In genomic region chr6:155312950-155313349, GRCh38 we compare ENCODE assay signal across 12 cellular contexts. TPM values are rescaled to one million over a fixed set of nuclear protein-coding genes. Genes with fewer than 3 reads are reported as not detected.
DNase-seq lines count a peak whose midpoint lies in the region; ATAC-seq, FAIRE-seq and TF ChIP-seq lines count a peak whose summit lies in the region.
"Not testable (repeated sequence)": the region's sequence is repeated elsewhere in the genome, so short reads cannot be mapped to it uniquely, and the experiment has no call there.
"Had no signal": no experiment of that assay in that cellular context is flagged by ENCODE, and none has a peak within 500 bp of the region (broad histone marks: within the 10 kb centered on the region; RNA-seq: fewer than 3 reads in every experiment).

No MANE protein-coding gene starts in this region.

- not testable (repeated sequence) for TF ChIP-seq RAD21 in K562 (CRISPR knock-in tag; conservative IDR thresholded peaks at IDR 0.05 in 1 of 2, IDR thresholded peaks at IDR 0.05 in 1 of 2)

- H3K4me1 Mint-ChIP-seq in activated CD8-positive, alpha-beta T cell treated with anti-CD3 and anti-CD28 coated beads, Interleukin-2, amount 10 ng/mL, durations not matched to agents 7 days and 5 days (ENCODE audit: low read depth), result peaks cover 36% of the 10 kb centered on the region
- peaks cover 21 to 28% (median 24%) of the 10 kb centered on the region in 3 donors for H3K4me1 Mint-ChIP-seq in naive B cell
- H3K4me1 Mint-ChIP-seq in stimulated activated effector memory CD8-positive, alpha-beta T cell treated with anti-CD3 and anti-CD28 coated beads, Interleukin-12 subunit alpha, Interleukin-12 subunit beta, amount 100 ng/mL, for 72 hours, result peaks cover 27% of the 10 kb centered on the region

- 0 out of 2 replicates have a peak overlapping the region, but pooled peaks have one; percentile 100 for H2AFZ ChIP-seq in PC-9
- H2AFZ ChIP-seq in K562 (ENCODE audit: low read depth, low read length), result not testable (repeated sequence)

- peaks cover 29% of the 10 kb centered on the region for H3K79me2 ChIP-seq in PC-9 (ENCODE audit: low read depth)
- H3K79me2 ChIP-seq in K562 (ENCODE audit: control insufficient read depth, insufficient read depth, low read length), result peaks cover 26% of the 10 kb centered on the region

- not testable (repeated sequence) for H3K9me3 ChIP-seq in BLaER1 treated with 17β-estradiol and CSF1 and Interleukin-3, amounts not matched to agents 10 nM and 100 nM (replicated peaks in 1 of 11); HUES6 (ENCODE audit: control insufficient read depth, insufficient read depth, low read depth, low read length); PC-9 (ENCODE audit: insufficient read depth, low read depth); K562 (replicated peaks; ENCODE audit: control insufficient read depth, insufficient read depth, low read depth, low read length)

- WGBS in K562 (ENCODE audit: insufficient coverage, low coverage, missing lambda C conversion rate), result 78% methylated on average over 7 of the region's 7 CpGs

- H3K27me3 Mint-ChIP-seq in activated CD8-positive, alpha-beta T cell treated with anti-CD3 and anti-CD28 coated beads, Interleukin-2, amount 10 ng/mL, durations not matched to agents 7 days and 5 days (ENCODE audit: low read depth); naive B cell: not testable (repeated sequence)

- intact Hi-C loops in PC-9 (cut with micrococcal nuclease; ENCODE audit: unreplicated experiment) (loop anchor here (5.0 to 10.0 kb wide), 2 partner anchors 126 to 638 kb away; no protein-coding TSS in a partner anchor), K562 (cut with micrococcal nuclease) (loop anchor here (5.0 to 10.0 kb wide), 2 partner anchors 636 to 1372 kb away; no protein-coding TSS in a partner anchor)

- not testable (repeated sequence) for H3K9me1 ChIP-seq in K562 (ENCODE audit: control insufficient read depth, insufficient read depth, low read length)

- TF ChIP-seq CTCF in PC-9 (conservative IDR thresholded peaks at IDR 0.05); K562 (IDR thresholded peaks at IDR 0.05 in 2 of 3, conservative IDR thresholded peaks at IDR 0.05 in 1 of 3; ENCODE audit: insufficient read depth in 2 of 3, low read depth in 1 of 3, low read length in 3 of 3); fibroblast of mammary gland (conservative IDR thresholded peaks at IDR 0.05; ENCODE audit: control insufficient read depth, insufficient read depth, low read depth, low read length): not testable (repeated sequence)

- peak overlapping the region; percentile 68 to 90 (median 82); a peak in 20 of 22 replicates for H3K4me2 ChIP-seq in BLaER1 treated with 17β-estradiol and CSF1 and Interleukin-3, amounts not matched to agents 10 nM and 100 nM
- H3K4me2 ChIP-seq in PC-9 (peak overlapping the region; percentile 87), K562 (ENCODE audit: insufficient read depth, low read length) (peak overlapping the region; percentile 94; the same call in 1 of the 2 replicates)

- CTCF ChIA-PET in PC-9 (lab: Charles Lee); K562 (lab: Yijun Ruan, JAX; ENCODE audit: low intra/inter-chr PET ratio): not testable (repeated sequence)
- CTCF ChIA-PET in activated CD8-positive, alpha-beta T cell treated with anti-CD3 and anti-CD28 coated beads, Interleukin-2, amount 10 ng/mL, durations not matched to agents 7 days and 5 days (lab: Charles Lee), result interaction anchor here (1.6 to 2.2 kb wide), 2 partner anchors 136 to 385 kb away, joined by 5 to 7 read pairs; no protein-coding TSS in a partner anchor

- peaks cover 14 to 33% (median 17%) of the 10 kb centered on the region in 10 experiments for H3K4me1 ChIP-seq in BLaER1 treated with 17β-estradiol and CSF1 and Interleukin-3, amounts not matched to agents 10 nM and 100 nM
- not testable (repeated sequence) for H3K4me1 ChIP-seq in HUES6 (ENCODE audit: control insufficient read depth, insufficient read depth, low read length); K562 (replicated peaks in 1 of 2; ENCODE audit: control insufficient read depth in 2 of 2, insufficient read depth in 2 of 2, low read length in 2 of 2)
- H3K4me1 ChIP-seq in PC-9 (replicated peaks; ENCODE audit: insufficient read depth), result peaks cover 30% of the 10 kb centered on the region

- H3K9me3 Mint-ChIP-seq in activated CD8-positive, alpha-beta T cell treated with anti-CD3 and anti-CD28 coated beads, Interleukin-2, amount 10 ng/mL, durations not matched to agents 7 days and 5 days (ENCODE audit: insufficient read depth); naive B cell; stimulated activated effector memory CD8-positive, alpha-beta T cell treated with anti-CD3 and anti-CD28 coated beads, Interleukin-12 subunit alpha, Interleukin-12 subunit beta, amount 100 ng/mL, for 72 hours: not testable (repeated sequence)

- DNase-seq in PC-9; activated CD8-positive, alpha-beta T cell treated with anti-CD3 and anti-CD28 coated beads, Interleukin-2, amount 10 ng/mL, durations not matched to agents 7 days and 5 days; K562 (ENCODE audit: extremely low read depth in 1 of 4, low spot score in 3 of 4); fibroblast of mammary gland (ENCODE audit: low read depth); naive B cell; stimulated activated effector memory CD8-positive, alpha-beta T cell treated with anti-CD3 and anti-CD28 coated beads, Interleukin-12 subunit alpha, Interleukin-12 subunit beta, amount 100 ng/mL, for 72 hours (ENCODE audit: low spot score in 2 of 2): not testable (repeated sequence)

- BruUV-seq in PC-9 (replicated peaks; lab: Mats Ljungman, UMichigan); K562 (replicated peaks; lab: Mats Ljungman, UMichigan): not testable (repeated sequence)

- not testable (repeated sequence) for TF ChIP-seq EP300 in K562 (IDR thresholded peaks at IDR 0.05; ENCODE audit: low read length)

- peaks cover 14 to 47% (median 29%) of the 10 kb centered on the region in 11 experiments; a peak in 21 of 22 replicates for H3K36me3 ChIP-seq in BLaER1 treated with 17β-estradiol and CSF1 and Interleukin-3, amounts not matched to agents 10 nM and 100 nM
- peaks cover 35% of the 10 kb centered on the region for H3K36me3 ChIP-seq in HUES6 (ENCODE audit: control insufficient read depth, insufficient read depth, low read length)
- H3K36me3 ChIP-seq in PC-9 (ENCODE audit: low read depth), result peaks cover 32% of the 10 kb centered on the region; the same call in 1 of the 2 replicates
- H3K36me3 ChIP-seq in K562 (ENCODE audit: control insufficient read depth, insufficient read depth, low read length), result peaks cover 49% of the 10 kb centered on the region

- not testable (repeated sequence) for H3K9me2 ChIP-seq in PC-9 (ENCODE audit: insufficient read depth)

- not testable (repeated sequence) for H4K20me1 ChIP-seq in BLaER1 treated with 17β-estradiol and CSF1 and Interleukin-3, amounts not matched to agents 10 nM and 100 nM; PC-9 (ENCODE audit: insufficient read depth); K562 (replicated peaks; ENCODE audit: control insufficient read depth, insufficient read depth, low read length)

- H3K9ac ChIP-seq in BLaER1 treated with 17β-estradiol and CSF1 and Interleukin-3, amounts not matched to agents 10 nM and 100 nM, result peak overlapping the region in 3 of 11 experiments; percentile 82 to 87 (median 85); a peak in 5 of 22 replicates
- H3K9ac ChIP-seq in HUES6 (ENCODE audit: low read length), result not testable (repeated sequence)
- peak overlapping the region in 1 of 2 experiments; percentile 88; a peak in 2 of 4 replicates for H3K9ac ChIP-seq in K562 (ENCODE audit: insufficient read depth in 1 of 2, low read depth in 2 of 2, low read length in 2 of 2)

- H3K27me3 ChIP-seq in BLaER1 treated with 17β-estradiol and CSF1 and Interleukin-3, amounts not matched to agents 10 nM and 100 nM; HUES6 (ENCODE audit: control insufficient read depth, insufficient read depth, low read length); PC-9 (ENCODE audit: insufficient read depth, low read depth); K562 (ENCODE audit: control insufficient read depth in 2 of 2, insufficient read depth in 2 of 2, low read length in 2 of 2): not testable (repeated sequence)

- H3K27ac ChIP-seq in BLaER1 treated with 17β-estradiol and CSF1 and Interleukin-3, amounts not matched to agents 10 nM and 100 nM; HUES6 (ENCODE audit: low read depth, low read length); PC-9; K562 (ENCODE audit: extremely low read depth, low read depth, low read length): not testable (repeated sequence)

- POLR2A ChIA-PET in PC-9 (lab: Charles Lee; ENCODE audit: unreplicated experiment), result not testable (repeated sequence)
- POLR2A ChIA-PET in activated CD8-positive, alpha-beta T cell treated with anti-CD3 and anti-CD28 coated beads, Interleukin-2, amount 10 ng/mL, durations not matched to agents 7 days and 5 days (lab: Charles Lee), result interaction anchor here (0.8 to 1.3 kb wide), 3 partner anchors 10 to 382 kb away, joined by 3 to 4 read pairs (median 3); no protein-coding TSS in a partner anchor
- POLR2A ChIA-PET in K562 (lab: Yijun Ruan, JAX), result interaction anchor here (1.5 kb wide), 1 partner anchor 12 kb away, joined by 4 read pairs; no protein-coding TSS in a partner anchor

- not testable (repeated sequence) for FAIRE-seq in K562 (lab: Jason Lieb, UNC)

- H3K36me3 Mint-ChIP-seq in activated CD8-positive, alpha-beta T cell treated with anti-CD3 and anti-CD28 coated beads, Interleukin-2, amount 10 ng/mL, durations not matched to agents 7 days and 5 days (ENCODE audit: low read depth), result peaks cover 37% of the 10 kb centered on the region
- peaks cover 7 to 11% of the 10 kb centered on the region in 2 donors for H3K36me3 Mint-ChIP-seq in naive B cell
- H3K36me3 Mint-ChIP-seq in stimulated activated effector memory CD8-positive, alpha-beta T cell treated with anti-CD3 and anti-CD28 coated beads, Interleukin-12 subunit alpha, Interleukin-12 subunit beta, amount 100 ng/mL, for 72 hours, result peaks cover 63% of the 10 kb centered on the region

- peak overlapping the region; percentile 97 for H3K27ac Mint-ChIP-seq in activated CD8-positive, alpha-beta T cell treated with anti-CD3 and anti-CD28 coated beads, Interleukin-2, amount 10 ng/mL, durations not matched to agents 7 days and 5 days
- H3K27ac Mint-ChIP-seq in naive B cell, result peak overlapping the region in 4 of 6 donors; percentile 22 to 95 (median 29)
- not testable (repeated sequence) for H3K27ac Mint-ChIP-seq in stimulated activated effector memory CD8-positive, alpha-beta T cell treated with anti-CD3 and anti-CD28 coated beads, Interleukin-12 subunit alpha, Interleukin-12 subunit beta, amount 100 ng/mL, for 72 hours

- in situ Hi-C loops in K562 (cut with MboI), result loop anchor here (25.0 kb wide), 1 partner anchor 1874 kb away; no protein-coding TSS in a partner anchor

- TF ChIP-seq POLR2A in K562 (conservative IDR thresholded peaks at IDR 0.05), result not testable (repeated sequence)

- ATAC-seq in activated CD8-positive, alpha-beta T cell treated with anti-CD3 and anti-CD28 coated beads, Interleukin-2, amount 10 ng/mL, durations not matched to agents 7 days and 5 days; K562; naive B cell (ENCODE audit: low read depth in 2 of 2); stimulated activated effector memory CD8-positive, alpha-beta T cell treated with anti-CD3 and anti-CD28 coated beads, Interleukin-12 subunit alpha, Interleukin-12 subunit beta, amount 100 ng/mL, for 72 hours: not testable (repeated sequence)

- H3K4me3 Mint-ChIP-seq in activated CD8-positive, alpha-beta T cell treated with anti-CD3 and anti-CD28 coated beads, Interleukin-2, amount 10 ng/mL, durations not matched to agents 7 days and 5 days, result peak overlapping the region; percentile 98
- peak overlapping the region; percentile 53 to 99 (median 96) for H3K4me3 Mint-ChIP-seq in naive B cell
- H3K4me3 Mint-ChIP-seq in stimulated activated effector memory CD8-positive, alpha-beta T cell treated with anti-CD3 and anti-CD28 coated beads, Interleukin-12 subunit alpha, Interleukin-12 subunit beta, amount 100 ng/mL, for 72 hours, result peak overlapping the region; percentile 94

- H3F3A ChIP-seq in PC-9 (ENCODE audit: insufficient read depth, low read depth), result peaks cover 10% of the 10 kb centered on the region; the same call in 1 of the 2 replicates

- peak overlapping the region in 9 of 10 experiments; percentile 85 to 99 (median 91); a peak in 11 of 20 replicates for H3K4me3 ChIP-seq in BLaER1 treated with 17β-estradiol and CSF1 and Interleukin-3, amounts not matched to agents 10 nM and 100 nM
- H3K4me3 ChIP-seq in HUES6 (ENCODE audit: low read depth, low read length), result peak overlapping the region; percentile 88
- peak overlapping the region; percentile 85 for H3K4me3 ChIP-seq in PC-9
- peak overlapping the region; percentile 88 for H3K4me3 ChIP-seq in K562
- peak overlapping the region; percentile 87 for H3K4me3 ChIP-seq in fibroblast of mammary gland (ENCODE audit: control insufficient read depth, low read depth, low read length)

RNA-seq across cellular contexts. Expression of gene TFB1M, which starts 1.3 kb away (rescaled TPM):
- 17.7 and 19.5 TPM in 2 replicates for total RNA-seq in PC-9 (2021)
- total RNA-seq in activated CD8-positive, alpha-beta T cell treated with anti-CD3 and anti-CD28 coated beads, Interleukin-2, amount 10 ng/mL, durations not matched to agents 7 days and 5 days, result 10 to 100 TPM; 34.9 to 35.1 TPM
- 78.0 and 128 TPM in 2 replicates for total RNA-seq in K562 (2011; cell fraction: chromatin; rRNA removed; ENCODE audit: low replicate concordance)
- total RNA-seq in K562 (2011; cell fraction: nucleolus; rRNA removed), result 43.4 and 57.8 TPM in 2 replicates
- 59.3 and 74.2 TPM in 2 replicates for total RNA-seq in K562 (2011; cell fraction: nucleoplasm; rRNA removed)
- total RNA-seq in K562 (2014; rRNA removed), result 34.5 and 34.6 TPM in 2 replicates
- 48.8 and 52.4 TPM in 2 replicates for total RNA-seq in K562 (2014; rRNA removed; fragmentation: Illumina TruSeq; extraction: Trizol)
- total RNA-seq in K562 (2015; rRNA removed; fragmentation: Illumina TruSeq; extraction: Trizol), result 36.8 and 42.8 TPM in 2 replicates
- total RNA-seq in K562 (2021), result 35.6 and 50.7 TPM in 2 replicates
- 32.8 and 40.4 TPM in 2 replicates for polyA plus RNA-seq in K562 (2011; rRNA removed)
- 18.9 and 23.9 TPM in 2 replicates for polyA plus RNA-seq in K562 (2011; cell fraction: cytosol; rRNA removed)
- 50.5 and 51.9 TPM in 2 replicates for polyA plus RNA-seq in K562 (2011; cell fraction: nucleus; rRNA removed)
- polyA plus RNA-seq in K562 (2012), result 19.3 and 23.7 TPM in 2 replicates
- polyA plus RNA-seq in K562 (2014; fragmentation: Illumina TruSeq; extraction: Trizol), result 34.6 and 39.7 TPM in 2 replicates
- polyA plus RNA-seq in K562 (2014; fragmentation: Nextera tagmentation; extraction: Ambion mirVana), result 100 to 1,000 TPM; 129 to 145 TPM
- 36.6 and 37.6 TPM in 2 replicates for polyA plus RNA-seq in K562 (2014; rRNA removed)
- polyA minus RNA-seq in K562 (2011; rRNA and poly(A)+ RNA removed), result 55.1 and 57.5 TPM in 2 replicates
- polyA minus RNA-seq in K562 (2011; cell fraction: cytosol; rRNA and poly(A)+ RNA removed), result 17.5 and 20.9 TPM in 2 replicates
- polyA minus RNA-seq in K562 (2011; cell fraction: nucleus; rRNA and poly(A)+ RNA removed), result 80.4 and 104 TPM in 2 replicates
- polyA plus RNA-seq in naive B cell (ENCODE audit: low read depth in 6 of 6), result 10 to 100 TPM in 5 of 6 donors, 1 to 10 TPM in 1; 8.6 to 20.0 (median 14.9) TPM

RNA-seq across cellular contexts. Expression of gene CLDN20, which starts 49.1 kb away (rescaled TPM):
- total RNA-seq in PC-9 (2021), result not detected in 2 replicates
- total RNA-seq in activated CD8-positive, alpha-beta T cell treated with anti-CD3 and anti-CD28 coated beads, Interleukin-2, amount 10 ng/mL, durations not matched to agents 7 days and 5 days, result not detected
- not detected in 2 replicates for total RNA-seq in K562 (2011; cell fraction: chromatin; rRNA removed; ENCODE audit: low replicate concordance)
- not detected in 2 replicates for total RNA-seq in K562 (2011; cell fraction: nucleolus; rRNA removed)
- not detected in 2 replicates for total RNA-seq in K562 (2011; cell fraction: nucleoplasm; rRNA removed)
- total RNA-seq in K562 (2014; rRNA removed), result not detected in 2 replicates
- not detected in 2 replicates for total RNA-seq in K562 (2014; rRNA removed; fragmentation: Illumina TruSeq; extraction: Trizol)
- total RNA-seq in K562 (2015; rRNA removed; fragmentation: Illumina TruSeq; extraction: Trizol), result not detected in 2 replicates
- total RNA-seq in K562 (2021), result not detected in 2 replicates
- not detected in 2 replicates for polyA plus RNA-seq in K562 (2011; rRNA removed)
- not detected in 2 replicates for polyA plus RNA-seq in K562 (2011; cell fraction: cytosol; rRNA removed)
- polyA plus RNA-seq in K562 (2011; cell fraction: nucleus; rRNA removed), result not detected in 2 replicates
- polyA plus RNA-seq in K562 (2012), result 0.18 and 0.26 TPM in 2 replicates
- not detected in 2 replicates for polyA plus RNA-seq in K562 (2014; fragmentation: Illumina TruSeq; extraction: Trizol)
- not detected for polyA plus RNA-seq in K562 (2014; fragmentation: Nextera tagmentation; extraction: Ambion mirVana)
- polyA plus RNA-seq in K562 (2014; rRNA removed), result not detected in 2 replicates
- not detected in 2 replicates for polyA minus RNA-seq in K562 (2011; rRNA and poly(A)+ RNA removed)
- not detected in 2 replicates for polyA minus RNA-seq in K562 (2011; cell fraction: cytosol; rRNA and poly(A)+ RNA removed)
- not detected in 2 replicates for polyA minus RNA-seq in K562 (2011; cell fraction: nucleus; rRNA and poly(A)+ RNA removed)
- under 1 TPM in 1 of 6 donors, not detected in 5; 0.22 TPM for polyA plus RNA-seq in naive B cell (ENCODE audit: low read depth in 6 of 6)
- total RNA-seq: activated CD8-positive, alpha-beta memory T cell treated with anti-CD3 and anti-CD28 coated beads for 36 hours; dermis microvascular lymphatic vessel endothelial cell; left lung; vagina had no signal
